8 cellular contexts compared by ENCODE assay signal in genomic region chr5:14143509-14143842, GRCh38. TPM values are rescaled to one million over a fixed set of nuclear protein-coding genes. Genes with fewer than 3 reads are reported as not detected.
DNase-seq lines count a peak whose midpoint lies in the region; ATAC-seq, FAIRE-seq and TF ChIP-seq lines count a peak whose summit lies in the region.

No MANE protein-coding gene starts in this region.

- TF ChIP-seq RAD21 in Ishikawa (IDR thresholded peaks at IDR 0.05; ENCODE audit: low read depth): no peak

- no peak for TF ChIP-seq POLR2A in GM12891 (IDR thresholded peaks at IDR 0.05; ENCODE audit: low read depth, low read length)

- H3K9me3 ChIP-seq in thoracic aorta: no peaks in the 10 kb centered on the region

- H3K27ac ChIP-seq in thoracic aorta: peak overlapping the region; percentile 90 to 99

- peak overlapping the region; percentile 96 to 98 for H3K4me3 ChIP-seq in foreskin fibroblast (ENCODE audit: low read depth in 1 of 2, low read length in 2 of 2)
- H3K4me3 ChIP-seq in thoracic aorta: peak overlapping the region; percentile 97

- H3K4me1 ChIP-seq in thoracic aorta (ENCODE audit: control insufficient read depth in 1 of 2, low read depth in 2 of 2): peaks cover 25 to 40% of the 10 kb centered on the region in 2 donors

- no peak for TF ChIP-seq EP300 in Ishikawa (IDR thresholded peaks at IDR 0.05; ENCODE audit: borderline replicate concordance)

- no peak for FAIRE-seq in GM12891 (lab: Jason Lieb, UNC)

- H3K27me3 ChIP-seq in thoracic aorta (replicated peaks; ENCODE audit: insufficient read depth): no peaks in the 10 kb centered on the region

- H3K36me3 ChIP-seq in thoracic aorta: no peaks in the 10 kb centered on the region

- no peak for TF ChIP-seq CTCF in foreskin fibroblast (IDR thresholded peaks at IDR 0.05; ENCODE audit: low read depth, low read length)
- no peak for TF ChIP-seq CTCF in thoracic aorta (IDR thresholded peaks at IDR 0.05)

- ATAC-seq in GM21447 (IDR thresholded peaks at IDR 0.05; ENCODE audit: unreplicated experiment) (peak; percentile 4), thoracic aorta (ENCODE audit: insufficient number of reproducible peaks, low FRiP score, low read depth) (peak; percentile 21), HG03378 (IDR thresholded peaks at IDR 0.05; ENCODE audit: unreplicated experiment) (no peak)

- DNase-seq in AG08396 (ENCODE audit: low spot score): peak; percentile 37
- peak in 1 of 2 donors; percentile 33 for DNase-seq in foreskin fibroblast
- no peak for DNase-seq in thoracic aorta (ENCODE audit: low spot score)
- DNase-seq in stimulated activated CD4-positive, alpha-beta T cell treated with anti-CD3 and anti-CD28 coated beads, Interleukin-12 subunit alpha, Interleukin-12 subunit beta, amount 100 ng/mL, for 4 hours: no peak
- no peak for DNase-seq in GM12891 (ENCODE audit: insufficient read length, low spot score)

TF ChIP-seq in Ishikawa, 13 proteins besides CTCF, POLR2A, EP300 and RAD21:
- TF ChIP-seq FOXM1 (IDR thresholded peaks at IDR 0.05; ENCODE audit: borderline replicate concordance, low read depth) (no peak), EGR1 (IDR thresholded peaks at IDR 0.05) (peak; percentile 39)

TF ChIP-seq in GM12891, 5 proteins besides CTCF, POLR2A, EP300 and RAD21:
- no peak for TF ChIP-seq SPI1 (IDR thresholded peaks at IDR 0.05; ENCODE audit: low read depth, low read length)
- TF ChIP-seq POLR2AphosphoS5 (IDR thresholded peaks at IDR 0.05; ENCODE audit: low read depth, low read length): no peak
- no peak for TF ChIP-seq TAF1 (IDR thresholded peaks at IDR 0.05; ENCODE audit: low read depth, low read length)
- no peak for TF ChIP-seq PAX5 (IDR thresholded peaks at IDR 0.05; ENCODE audit: insufficient read depth, low read length, severe bottlenecking)
- TF ChIP-seq POU2F2 (IDR thresholded peaks at IDR 0.05; ENCODE audit: low read depth, low read length): no peak

RNA-seq across cellular contexts. Expression of gene TRIO, which starts 0.3 kb away (rescaled TPM):
- total RNA-seq in thoracic aorta: 100 to 1,000 TPM; 219 to 300 TPM
- polyA plus RNA-seq in GM12891 (2012; ENCODE audit: low read depth, missing spikeins): 24.2 TPM
